ENCODE assay signal across 23 cellular contexts in the genomic region with DNA sequence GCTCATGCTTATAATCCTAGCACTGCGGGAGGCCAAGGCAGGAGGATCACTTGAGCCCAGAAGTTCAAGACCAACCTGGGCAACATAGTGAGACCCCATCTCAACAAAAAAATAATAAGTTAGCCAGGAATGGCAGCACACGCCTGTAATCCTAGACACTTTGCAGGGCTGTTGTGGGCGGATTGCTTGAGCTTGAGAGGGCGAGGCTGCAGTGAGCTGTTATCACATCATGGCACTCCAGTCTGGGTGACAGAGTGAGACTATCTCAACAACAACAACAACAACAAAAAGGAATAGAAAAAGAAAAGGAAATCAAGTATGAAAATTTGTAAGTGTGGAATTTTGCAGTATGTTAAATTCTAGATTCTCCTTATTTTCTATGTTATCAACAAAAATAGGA.
"Had no signal": no experiment of that assay in that cellular context is flagged by ENCODE, and none has a peak within 500 bp of the region (broad histone marks: within the 10 kb centered on the region; RNA-seq: fewer than 3 reads in every experiment).

No MANE protein-coding gene starts in this region.

- H3K36me3 ChIP-seq: MG63, SJSA1 had no signal

- H3K27ac ChIP-seq: SJSA1 had no signal

- DNase-seq: Karpas-422, KG1, MG63, NCI-H1092, NCI-H1105 treated with DMSO at 0.1 percent for 48 hours, NCI-H1417 treated with DMSO at 0.1 percent for 48 hours, NCI-H146, NCI-H1694 treated with DMSO at 0.1 percent for 48 hours, NCI-H2029, NCI-H2081 treated with DMSO at 0.1 percent for 48 hours, NCI-H2171, NCI-H226, NCI-H446, NCI-H510A, NCI-H524 treated with DMSO at 0.1 percent for 48 hours, NCI-H69, NCI-H774, Right ventricle myocardium superior, RPMI8226, SIG-M5 had no signal

- H3K4me3 ChIP-seq: MG63, SJSA1, SK-N-MC had no signal

- H3K4me1 ChIP-seq: SJSA1 had no signal

- H3K27me3 ChIP-seq: MG63, SJSA1 had no signal

- FAIRE-seq: RCC 7860 had no signal

- H3K9me3 ChIP-seq: MG63, SJSA1 had no signal
